In genomic region chr2:155203187-155203586, GRCh38 we compare ENCODE assay signal across 13 cellular contexts.
DNase-seq lines count a peak whose midpoint lies in the region; ATAC-seq and TF ChIP-seq lines count a peak whose summit lies in the region.
"Had no signal": no experiment of that assay in that cellular context is flagged by ENCODE, and none has a peak within 500 bp of the region (broad histone marks: within the 10 kb centered on the region; RNA-seq: fewer than 3 reads in every experiment).

No MANE protein-coding gene starts in this region.

- H3K9me3 Mint-ChIP-seq in immature natural killer cell: peaks cover 0 to 19% (median 6%) of the 10 kb centered on the region in 6 donors
- peaks cover 19% of the 10 kb centered on the region for H3K9me3 Mint-ChIP-seq in HFFc6

- H3K4me3 Mint-ChIP-seq in immature natural killer cell: no peak overlapping the region
- H3K4me3 Mint-ChIP-seq in HFFc6: no peak overlapping the region

- no peak for TF ChIP-seq CTCF in HFFc6 (IDR thresholded peaks at IDR 0.05)

- peak; percentile 46 for ATAC-seq in HG02610 (IDR thresholded peaks at IDR 0.05; ENCODE audit: unreplicated experiment)
- ATAC-seq: foreskin keratinocyte, Right ventricle myocardium inferior had no signal

- H3K27ac Mint-ChIP-seq in immature natural killer cell (no peak overlapping the region), HFFc6 (no peak overlapping the region)

- H3K4me1 Mint-ChIP-seq in immature natural killer cell: no peaks in the 10 kb centered on the region
- no peaks in the 10 kb centered on the region for H3K4me1 Mint-ChIP-seq in HFFc6 (ENCODE audit: low read depth)

- peaks cover 0 to 2% (median 0%) of the 10 kb centered on the region in 3 donors for H3K27me3 Mint-ChIP-seq in immature natural killer cell (ENCODE audit: low read depth in 3 of 3)
- no peaks in the 10 kb centered on the region for H3K27me3 Mint-ChIP-seq in HFFc6 (ENCODE audit: insufficient read depth)

- peaks cover 0 to 3% (median 0%) of the 10 kb centered on the region in 3 donors for H3K36me3 Mint-ChIP-seq in immature natural killer cell
- no peaks in the 10 kb centered on the region for H3K36me3 Mint-ChIP-seq in HFFc6 (ENCODE audit: low read depth)

- DNase-seq in SKM-1 (lab: John Stamatoyannopoulos, UW; ENCODE audit: unreplicated experiment) (peak; percentile 3), SKM-1 treated with dmso at 0.1 percent for 144 hours (lab: John Stamatoyannopoulos, UW; ENCODE audit: unreplicated experiment) (no peak), NCI-H446 (lab: John Stamatoyannopoulos, UW) (peak; percentile 44 to 77), immature natural killer cell (no peak), HFFc6 (no peak), HT-29 (ENCODE audit: low spot score) (no peak), NCI-H2029 treated with DMSO at 0.1 percent for 48 hours (lab: John Stamatoyannopoulos, UW) (no peak)
- DNase-seq: activated naive CD4-positive, alpha-beta T cell; brain microvascular endothelial cell; foreskin keratinocyte; NCI-H345 had no signal

Comparison
In these comparisons a context has a peak if more than half of its experiments do, and no peak if none do; other contexts are left out.
1. DNase-seq: peak in SKM-1 (single experiment) and NCI-H446 (2 of 2); none in SKM-1 treated with dmso at 0.1 percent for 144 hours (single experiment), immature natural killer cell (0 of 3), HFFc6 (single experiment), HT-29 (single experiment) and NCI-H2029 treated with DMSO at 0.1 percent for 48 hours (single experiment).